Comparison of ENCODE assay signal across 37 cellular contexts in the genomic region with DNA sequence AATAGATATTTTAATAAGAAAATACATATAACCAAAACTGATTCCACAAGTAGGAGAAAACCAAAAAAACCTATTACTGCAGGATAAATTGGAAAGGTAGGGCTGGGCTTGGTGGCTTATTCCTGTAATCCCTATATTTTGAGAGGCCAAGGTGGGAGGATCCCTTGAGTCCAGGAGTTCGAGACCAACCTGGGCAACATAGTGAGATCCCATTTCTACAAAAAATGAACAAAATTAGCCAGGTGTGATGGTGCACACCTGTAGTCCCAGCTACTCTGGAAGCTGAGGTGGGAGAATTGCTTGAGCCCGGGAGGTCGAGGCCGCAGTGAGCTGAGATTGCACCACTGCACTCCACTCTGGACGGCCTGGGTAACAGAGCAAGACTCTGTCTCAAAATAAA.
"Had no signal": no experiment of that assay in that cellular context is flagged by ENCODE, and none has a peak within 500 bp of the region (broad histone marks: within the 10 kb centered on the region; RNA-seq: fewer than 3 reads in every experiment).

No MANE protein-coding gene starts in this region.

- H3K27ac ChIP-seq: adrenal gland, ascending aorta, cardiac muscle cell, VCaP had no signal

- H3K4me1 ChIP-seq: adrenal gland, ascending aorta had no signal

- H3K4me3 Mint-ChIP-seq: activated CD4-positive, alpha-beta memory T cell treated with anti-CD3 and anti-CD28 coated beads, Interleukin-2, amount 10 ng/mL, durations not matched to agents 7 days and 5 days; activated CD4-positive, alpha-beta T cell treated with anti-CD3 and anti-CD28 coated beads for 36 hours; activated CD4-positive, alpha-beta T cell treated with anti-CD3 and anti-CD28 coated beads, Interleukin-2, amount 10 ng/mL, durations not matched to agents 7 days and 5 days; activated CD8-positive, alpha-beta memory T cell treated with anti-CD3 and anti-CD28 coated beads, Interleukin-2, amount 10 ng/mL, durations not matched to agents 7 days and 5 days; activated CD8-positive, alpha-beta T cell treated with anti-CD3 and anti-CD28 coated beads, Interleukin-2, amount 10 ng/mL, durations not matched to agents 7 days and 5 days; activated naive CD4-positive, alpha-beta T cell treated with anti-CD3 and anti-CD28 coated beads for 36 hours; activated naive CD8-positive, alpha-beta T cell treated with anti-CD3 and anti-CD28 coated beads for 36 hours; activated T-cell treated with anti-CD3 and anti-CD28 coated beads, Interleukin-2, amount 50 U/mL, for 4 hours; activated T-cell treated with anti-CD3 and anti-CD28 coated beads, Interleukin-2, amount 50 U/mL, for 72 hours; activated T-helper 1 cell treated with anti-CD3 and anti-CD28 coated beads, Interleukin-12 subunit alpha, Interleukin-12 subunit beta, Interleukin-2, Interleukin-4 antibody, amounts not matched to agents 30 ng/mL and 10 ng/mL and 1 ng/mL, durations not matched to agents 14 hours and 24 hours and 36 hours; activated T-helper 17 cell treated with anti-CD3 and anti-CD28 coated beads, Interleukin-2, amount 50 U/mL, for 72 hours; brain; central memory CD8-positive, alpha-beta T cell; T-cell; T-helper 17 cell had no signal

- H3K27ac Mint-ChIP-seq: activated CD4-positive, alpha-beta memory T cell treated with anti-CD3 and anti-CD28 coated beads, Interleukin-2, amount 10 ng/mL, durations not matched to agents 7 days and 5 days; activated CD4-positive, alpha-beta T cell treated with anti-CD3 and anti-CD28 coated beads for 36 hours; activated CD4-positive, alpha-beta T cell treated with anti-CD3 and anti-CD28 coated beads, Interleukin-2, amount 10 ng/mL, durations not matched to agents 7 days and 5 days; activated CD8-positive, alpha-beta memory T cell treated with anti-CD3 and anti-CD28 coated beads, Interleukin-2, amount 10 ng/mL, durations not matched to agents 7 days and 5 days; activated CD8-positive, alpha-beta T cell treated with anti-CD3 and anti-CD28 coated beads, Interleukin-2, amount 10 ng/mL, durations not matched to agents 7 days and 5 days; activated naive CD4-positive, alpha-beta T cell treated with anti-CD3 and anti-CD28 coated beads for 36 hours; activated naive CD4-positive, alpha-beta T cell treated with anti-CD3 and anti-CD28 coated beads, Interleukin-2, amount 50 U/mL, for 72 hours; activated naive CD8-positive, alpha-beta T cell treated with anti-CD3 and anti-CD28 coated beads for 36 hours; activated T-cell treated with anti-CD3 and anti-CD28 coated beads, Interleukin-2, amount 50 U/mL, for 72 hours; activated T-helper 1 cell treated with anti-CD3 and anti-CD28 coated beads, Interleukin-12 subunit alpha, Interleukin-12 subunit beta, Interleukin-2, Interleukin-4 antibody, amounts not matched to agents 30 ng/mL and 10 ng/mL and 1 ng/mL, durations not matched to agents 14 hours and 24 hours and 36 hours; activated T-helper 17 cell treated with anti-CD3 and anti-CD28 coated beads, Interleukin-2, amount 50 U/mL, for 72 hours; brain; T-cell; T-helper 17 cell had no signal

- H3K9me3 Mint-ChIP-seq: activated T-cell treated with anti-CD3 and anti-CD28 coated beads, Interleukin-2, amount 50 U/mL, for 4 hours; activated T-helper 1 cell treated with anti-CD3 and anti-CD28 coated beads, Interleukin-12 subunit alpha, Interleukin-12 subunit beta, Interleukin-2, Interleukin-4 antibody, amounts not matched to agents 30 ng/mL and 10 ng/mL and 1 ng/mL, durations not matched to agents 14 hours and 24 hours and 36 hours; activated T-helper 17 cell treated with anti-CD3 and anti-CD28 coated beads, Interleukin-2, amount 50 U/mL, for 72 hours; central memory CD8-positive, alpha-beta T cell had no signal

- H3K27me3 Mint-ChIP-seq: activated CD4-positive, alpha-beta memory T cell treated with anti-CD3 and anti-CD28 coated beads, Interleukin-2, amount 10 ng/mL, durations not matched to agents 7 days and 5 days; activated CD4-positive, alpha-beta T cell treated with anti-CD3 and anti-CD28 coated beads for 36 hours; activated naive CD8-positive, alpha-beta T cell treated with anti-CD3 and anti-CD28 coated beads for 36 hours had no signal

- H3K4me3 ChIP-seq: adrenal gland, ascending aorta, cardiac muscle cell had no signal

- H3K36me3 Mint-ChIP-seq: activated CD8-positive, alpha-beta memory T cell treated with anti-CD3 and anti-CD28 coated beads, Interleukin-2, amount 10 ng/mL, durations not matched to agents 7 days and 5 days; activated naive CD8-positive, alpha-beta T cell treated with anti-CD3 and anti-CD28 coated beads for 36 hours; T-cell had no signal

- FAIRE-seq: bronchial epithelial cell, TTC549 had no signal

- ATAC-seq: activated CD4-positive, alpha-beta T cell treated with anti-CD3 and anti-CD28 coated beads for 36 hours; activated CD4-positive, CD25-positive, alpha-beta regulatory T cell treated with anti-CD3 and anti-CD28 coated beads, Interleukin-2, amount 50 U/mL, for 24 hours; activated CD8-positive, alpha-beta memory T cell treated with anti-CD3 and anti-CD28 coated beads, Interleukin-2, amount 10 ng/mL, durations not matched to agents 7 days and 5 days; activated CD8-positive, alpha-beta T cell treated with anti-CD3 and anti-CD28 coated beads, Interleukin-2, amount 10 ng/mL, durations not matched to agents 7 days and 5 days; activated naive CD4-positive, alpha-beta T cell treated with anti-CD3 and anti-CD28 coated beads, Interleukin-2, amount 50 U/mL, for 72 hours; activated T-cell treated with anti-CD3 and anti-CD28 coated beads, Interleukin-2, amount 50 U/mL, for 4 hours; activated T-cell treated with anti-CD3 and anti-CD28 coated beads, Interleukin-2, amount 50 U/mL, for 72 hours; activated T-helper 17 cell treated with anti-CD3 and anti-CD28 coated beads, Interleukin-2, amount 50 U/mL, for 72 hours; T-cell; T-helper 17 cell had no signal

- H3K27me3 ChIP-seq: adrenal gland, ascending aorta, cardiac muscle cell had no signal

- H3K4me1 Mint-ChIP-seq: activated CD4-positive, alpha-beta memory T cell treated with anti-CD3 and anti-CD28 coated beads, Interleukin-2, amount 10 ng/mL, durations not matched to agents 7 days and 5 days; activated CD4-positive, alpha-beta T cell treated with anti-CD3 and anti-CD28 coated beads for 36 hours; activated CD4-positive, alpha-beta T cell treated with anti-CD3 and anti-CD28 coated beads, Interleukin-2, amount 10 ng/mL, durations not matched to agents 7 days and 5 days; activated naive CD8-positive, alpha-beta T cell treated with anti-CD3 and anti-CD28 coated beads for 36 hours; activated T-helper 17 cell treated with anti-CD3 and anti-CD28 coated beads, Interleukin-2, amount 50 U/mL, for 72 hours; T-cell had no signal

- DNase-seq: activated CD4-positive, alpha-beta memory T cell treated with anti-CD3 and anti-CD28 coated beads, Interleukin-2, amount 10 ng/mL, durations not matched to agents 7 days and 5 days; activated CD4-positive, alpha-beta T cell treated with anti-CD3 and anti-CD28 coated beads for 1 hour; activated CD4-positive, alpha-beta T cell treated with anti-CD3 and anti-CD28 coated beads for 36 hours; activated CD4-positive, alpha-beta T cell treated with anti-CD3 and anti-CD28 coated beads for 48 hours; activated CD4-positive, alpha-beta T cell treated with anti-CD3 and anti-CD28 coated beads, Interleukin-2, amount 10 ng/mL, durations not matched to agents 7 days and 5 days; activated CD4-positive, alpha-beta T cell treated with anti-CD3 and anti-CD28 coated beads, Interleukin-2, amount 50 U/mL, for 48 hours; activated CD4-positive, CD25-positive, alpha-beta regulatory T cell; activated CD8-positive, alpha-beta memory T cell treated with anti-CD3 and anti-CD28 coated beads for 24 hours; activated CD8-positive, alpha-beta memory T cell treated with anti-CD3 and anti-CD28 coated beads, Interleukin-2, amount 10 ng/mL, durations not matched to agents 7 days and 5 days; activated CD8-positive, alpha-beta memory T cell treated with anti-CD3 and anti-CD28 coated beads, Interleukin-2, amount 50 U/mL, for 48 hours; activated CD8-positive, alpha-beta T cell treated with anti-CD3 and anti-CD28 coated beads, Interleukin-2, amount 10 ng/mL, durations not matched to agents 7 days and 5 days; activated effector memory CD4-positive, alpha-beta T cell treated with anti-CD3 and anti-CD28 coated beads, Interleukin-2, amount 50 U/mL, for 16 hours; activated gamma-delta T cell treated with Interleukin-2 at 50 U/mL for 16 hours; activated naive CD4-positive, alpha-beta T cell; activated naive CD4-positive, alpha-beta T cell treated with anti-CD3 and anti-CD28 coated beads for 36 hours; activated naive CD4-positive, alpha-beta T cell treated with anti-CD3 and anti-CD28 coated beads, Interleukin-2, amount 50 U/mL, for 16 hours; activated naive CD8-positive, alpha-beta T cell treated with anti-CD3 and anti-CD28 coated beads for 36 hours; activated T-cell treated with anti-CD3 and anti-CD28 coated beads, Interleukin-2, amount 50 U/mL, for 4 hours; activated T-cell treated with anti-CD3 and anti-CD28 coated beads, Interleukin-2, amount 50 U/mL, for 72 hours; adrenal gland; amniotic stem cell; caudate nucleus; cerebellar nuclear complex; T-cell; T-helper 17 cell; T-helper 9 cell had no signal

- H3K36me3 ChIP-seq: adrenal gland, ascending aorta, cardiac muscle cell had no signal
